ENCODE assay signal across 27 cellular contexts in the genomic region with DNA sequence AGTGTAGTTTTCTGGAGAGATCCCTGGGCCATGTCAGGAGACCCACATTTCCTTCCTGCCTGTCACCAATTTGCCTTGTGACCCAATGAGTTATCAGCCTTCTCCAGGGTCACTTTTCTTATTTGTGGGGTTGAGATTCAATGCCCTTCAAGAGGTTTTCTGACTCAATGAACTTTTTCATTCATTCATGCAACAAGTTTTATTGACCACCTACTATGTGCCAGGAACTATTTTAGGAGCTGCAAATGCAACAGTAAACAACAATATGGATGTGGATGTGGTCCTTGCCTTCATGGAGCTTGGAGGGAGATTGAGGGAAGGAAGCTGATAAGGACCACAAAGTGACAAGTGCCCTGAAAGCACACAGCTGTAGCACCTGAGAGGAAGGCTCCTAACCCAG.
"Had no signal": no experiment of that assay in that cellular context is flagged by ENCODE, and none has a peak within 500 bp of the region (broad histone marks: within the 10 kb centered on the region; RNA-seq: fewer than 3 reads in every experiment).

No MANE protein-coding gene starts in this region.

- H3K9me3 ChIP-seq: ovary, psoas muscle, spleen, suprapubic skin, testis, tibial artery, transverse colon, upper lobe of right lung, uterus had no signal

- H3K27ac ChIP-seq: ovary, parathyroid adenoma, psoas muscle, skin epidermis, spleen, suprapubic skin, testis, tibial artery, transverse colon, upper lobe of right lung, uterus had no signal

- H3K79me2 ChIP-seq: parathyroid adenoma had no signal

- H3K4me3 ChIP-seq: ovary, psoas muscle, skin epidermis, smooth muscle cell, spleen, suprapubic skin, testis, tibial artery, transverse colon, upper lobe of right lung, uterus had no signal

- H2AFZ ChIP-seq: parathyroid adenoma had no signal

- ATAC-seq: naive thymus-derived CD8-positive, alpha-beta T cell; psoas muscle; sciatic nerve had no signal

- H3K4me2 ChIP-seq: smooth muscle cell had no signal

- H3K9ac ChIP-seq: parathyroid adenoma had no signal

- H3K4me1 ChIP-seq: parathyroid adenoma, psoas muscle, spleen, suprapubic skin, testis, tibial artery, transverse colon, upper lobe of right lung, uterus had no signal

- DNase-seq: naive thymus-derived CD8-positive, alpha-beta T cell; nephron progenitor cell; occipital lobe; ovary; posterior cingulate gyrus; psoas muscle; right cardiac atrium; spleen; stimulated activated CD4-positive, alpha-beta T cell treated with anti-CD3 and anti-CD28 coated beads, Interleukin-12 subunit alpha, Interleukin-12 subunit beta, amount 100 ng/mL, for 4 hours; stimulated activated CD4-positive, alpha-beta T cell treated with anti-CD3 and anti-CD28 coated beads, Interleukin-1b, Interleukin-23, amount 100 ng/mL, for 48 hours; stimulated activated CD4-positive, alpha-beta T cell treated with anti-CD3 and anti-CD28 coated beads, Interleukin-4, amount 100 ng/mL, for 1 hour; stimulated activated CD4-positive, alpha-beta T cell treated with anti-CD3 and anti-CD28 coated beads, Interleukin-4, amount 100 ng/mL, for 4 hours; stimulated activated CD8-positive, alpha-beta memory T cell treated with anti-CD3 and anti-CD28 coated beads, Interleukin-4, amount 100 ng/mL, for 48 hours; stimulated activated naive CD4-positive, alpha-beta T cell; stimulated activated naive CD8-positive, alpha-beta T cell treated with anti-CD3 and anti-CD28 coated beads, Interleukin-15, amount 100 ng/mL, for 72 hours; stimulated activated naive CD8-positive, alpha-beta T cell treated with anti-CD3 and anti-CD28 coated beads, Interleukin-15, Interleukin-2, amounts not matched to agents 100 U/mL and 50 U/mL, for 24 hours; substantia nigra; testis; tibial artery; transverse colon; upper lobe of right lung; uterus had no signal

- H3K27me3 ChIP-seq: ovary, spleen, suprapubic skin, testis, tibial artery, transverse colon, upper lobe of right lung, uterus had no signal

- H3K36me3 ChIP-seq: ovary, spleen, suprapubic skin, tibial artery, transverse colon, upper lobe of right lung, uterus had no signal
